ENCODE assay signal across 10 cellular contexts in genomic region chr5:176658817-176659216, GRCh38. TPM values are rescaled to one million over a fixed set of nuclear protein-coding genes. Genes with fewer than 3 reads are reported as not detected.
DNase-seq lines count a peak whose midpoint lies in the region; ATAC-seq and TF ChIP-seq lines count a peak whose summit lies in the region.
"Had no signal": no experiment of that assay in that cellular context is flagged by ENCODE, and none has a peak within 500 bp of the region (broad histone marks: within the 10 kb centered on the region; RNA-seq: fewer than 3 reads in every experiment).

No MANE protein-coding gene starts in this region.

- no peaks in the 10 kb centered on the region for H3K9me3 Mint-ChIP-seq in activated CD8-positive, alpha-beta T cell treated with anti-CD3 and anti-CD28 coated beads, Interleukin-2, amount 10 ng/mL, durations not matched to agents 7 days and 5 days (ENCODE audit: insufficient read depth)

- peaks cover 31% of the 10 kb centered on the region for H3K4me1 Mint-ChIP-seq in activated CD8-positive, alpha-beta T cell treated with anti-CD3 and anti-CD28 coated beads, Interleukin-2, amount 10 ng/mL, durations not matched to agents 7 days and 5 days (ENCODE audit: low read depth)

- peaks cover 2 to 23% (median 16%) of the 10 kb centered on the region in 4 donors for H3K4me1 ChIP-seq in liver (ENCODE audit: control insufficient read depth in 4 of 4, insufficient read depth in 4 of 4, low read length in 3 of 4)

- H3K4me3 ChIP-seq in liver (ENCODE audit: low read depth in 1 of 3, low read length in 3 of 3): peak overlapping the region; percentile 6 to 31 (median 21)

- peak overlapping the region; percentile 51 for H3K27ac Mint-ChIP-seq in activated CD8-positive, alpha-beta T cell treated with anti-CD3 and anti-CD28 coated beads, Interleukin-2, amount 10 ng/mL, durations not matched to agents 7 days and 5 days

- no peaks in the 10 kb centered on the region for H3K27me3 Mint-ChIP-seq in activated CD8-positive, alpha-beta T cell treated with anti-CD3 and anti-CD28 coated beads, Interleukin-2, amount 10 ng/mL, durations not matched to agents 7 days and 5 days (ENCODE audit: low read depth)

- CTCF ChIA-PET in activated CD8-positive, alpha-beta T cell treated with anti-CD3 and anti-CD28 coated beads, Interleukin-2, amount 10 ng/mL, durations not matched to agents 7 days and 5 days (lab: Charles Lee): interaction anchor here (1.0 to 5.9 kb wide), 12 partner anchors 9 to 459 kb away, joined by 3 to 96 read pairs (median 8); partner anchors contain the start of gene TSPAN17

- peak; percentile 36 for ATAC-seq in HG02610 (IDR thresholded peaks at IDR 0.05; ENCODE audit: unreplicated experiment)
- ATAC-seq in activated CD8-positive, alpha-beta T cell treated with anti-CD3 and anti-CD28 coated beads, Interleukin-2, amount 10 ng/mL, durations not matched to agents 7 days and 5 days: peak; percentile 54
- no peak for ATAC-seq in GM18861 (IDR thresholded peaks at IDR 0.05; ENCODE audit: unreplicated experiment)

- no peak for TF ChIP-seq CTCF in liver (IDR thresholded peaks at IDR 0.05; ENCODE audit: low read depth, low read length, missing input control)

- POLR2A ChIA-PET in activated CD8-positive, alpha-beta T cell treated with anti-CD3 and anti-CD28 coated beads, Interleukin-2, amount 10 ng/mL, durations not matched to agents 7 days and 5 days (lab: Charles Lee): interaction anchor here (0.9 kb wide), 1 partner anchor 11 kb away, joined by 4 read pairs; no protein-coding TSS in a partner anchor

- 38% methylated on average over 7 of the region's 7 CpGs for WGBS in liver

- H3K36me3 ChIP-seq in liver (ENCODE audit: control insufficient read depth in 4 of 4, insufficient read depth in 3 of 4, low read depth in 1 of 4, low read length in 3 of 4): peaks cover 0 to 3% (median 0%) of the 10 kb centered on the region in 4 donors

- no peak overlapping the region for H3K9ac ChIP-seq in liver (ENCODE audit: low read depth in 1 of 2, low read length in 2 of 2)

- DNase-seq in AG20443 (ENCODE audit: low spot score) (peak; percentile 41), iPS-NIHi7 (ENCODE audit: extremely low spot score) (no peak), DMS 273 treated with DMSO at 0.1 percent for 48 hours (lab: John Stamatoyannopoulos, UW) (no peak), activated gamma-delta T cell treated with Interleukin-2 at 50 U/mL for 16 hours (no peak)
- peak; percentile 66 for DNase-seq in activated CD8-positive, alpha-beta T cell treated with anti-CD3 and anti-CD28 coated beads, Interleukin-2, amount 10 ng/mL, durations not matched to agents 7 days and 5 days

- TF ChIP-seq RAD21 in liver (IDR thresholded peaks at IDR 0.05): no peak

- H3K27me3 ChIP-seq in liver (ENCODE audit: control insufficient read depth in 4 of 4, insufficient read depth in 4 of 4, low read length in 3 of 4): no peaks in the 10 kb centered on the region

- H3K4me3 Mint-ChIP-seq in activated CD8-positive, alpha-beta T cell treated with anti-CD3 and anti-CD28 coated beads, Interleukin-2, amount 10 ng/mL, durations not matched to agents 7 days and 5 days: peak overlapping the region; percentile 51

- no peaks in the 10 kb centered on the region for H3K9me3 ChIP-seq in liver (ENCODE audit: control insufficient read depth in 4 of 4, low read length in 3 of 4)

- peaks cover 9% of the 10 kb centered on the region for H3K36me3 Mint-ChIP-seq in activated CD8-positive, alpha-beta T cell treated with anti-CD3 and anti-CD28 coated beads, Interleukin-2, amount 10 ng/mL, durations not matched to agents 7 days and 5 days (ENCODE audit: low read depth)

- H3K27ac ChIP-seq in liver (ENCODE audit: low read depth in 1 of 2, low read length in 2 of 2): peak overlapping the region; percentile 25 to 81

TF ChIP-seq in liver, 16 proteins besides CTCF, POLR2A, EP300 and RAD21:
- TF ChIP-seq FOXA2 (IDR thresholded peaks at IDR 0.05) (no peak), JUND (IDR thresholded peaks at IDR 0.05) (no peak), TAF1 (conservative IDR thresholded peaks at IDR 0.05) (no peak), NR2F2 (IDR thresholded peaks at IDR 0.05) (no peak), HNF4G (IDR thresholded peaks at IDR 0.05) (no peak), GABPA (IDR thresholded peaks at IDR 0.05 in 1 of 2, conservative IDR thresholded peaks at IDR 0.05 in 1 of 2) (no peak), RXRA (IDR thresholded peaks at IDR 0.05) (no peak), SP1 (IDR thresholded peaks at IDR 0.05) (no peak), REST (IDR thresholded peaks at IDR 0.05) (no peak), ATF3 (IDR thresholded peaks at IDR 0.05) (no peak), HNF4A (conservative IDR thresholded peaks at IDR 0.05) (no peak)

RNA-seq across cellular contexts. Expression of gene TSPAN17, which starts 11.5 kb away (rescaled TPM):
- total RNA-seq in activated CD8-positive, alpha-beta T cell treated with anti-CD3 and anti-CD28 coated beads, Interleukin-2, amount 10 ng/mL, durations not matched to agents 7 days and 5 days: 10 to 100 TPM; 41.6 to 47.4 TPM
- 10 to 100 TPM; 15.9 to 43.4 TPM for total RNA-seq in liver
- 10 to 100 TPM in 1 of 2 donors, 1 to 10 TPM in 1; 5.7 to 16.4 TPM for polyA plus RNA-seq in liver

RNA-seq across cellular contexts. Expression of gene EIF4E1B, which starts 28.3 kb away (rescaled TPM):
- total RNA-seq in activated CD8-positive, alpha-beta T cell treated with anti-CD3 and anti-CD28 coated beads, Interleukin-2, amount 10 ng/mL, durations not matched to agents 7 days and 5 days: not detected
- total RNA-seq in liver: not detected
- polyA plus RNA-seq in liver: not detected
- total RNA-seq: endothelial cell of umbilical vein, urinary bladder had no signal
- polyA plus RNA-seq: endothelial cell of umbilical vein, urinary bladder had no signal

RNA-seq across cellular contexts. Expression of gene SNCB, which starts 28.5 kb away (rescaled TPM):
- total RNA-seq in activated CD8-positive, alpha-beta T cell treated with anti-CD3 and anti-CD28 coated beads, Interleukin-2, amount 10 ng/mL, durations not matched to agents 7 days and 5 days: not detected
- not detected for total RNA-seq in liver
- polyA plus RNA-seq in liver: not detected
- total RNA-seq: endothelial cell of umbilical vein, urinary bladder had no signal

RNA-seq across cellular contexts. Expression of gene GPRIN1, which starts 48.9 kb away (rescaled TPM):
- 1 to 10 TPM; 1.9 to 2.5 TPM for total RNA-seq in activated CD8-positive, alpha-beta T cell treated with anti-CD3 and anti-CD28 coated beads, Interleukin-2, amount 10 ng/mL, durations not matched to agents 7 days and 5 days
- under 1 TPM; 0.23 to 0.50 TPM for total RNA-seq in liver
- polyA plus RNA-seq in liver: under 1 TPM in 1 of 2 donors, not detected in 1; 0.30 TPM

Comparison
In these comparisons a context has a peak if more than half of its experiments do, and no peak if none do; other contexts are left out.
1. DNase-seq: peak in AG20443 (single experiment) and activated CD8-positive, alpha-beta T cell treated with anti-CD3 and anti-CD28 coated beads, Interleukin-2, amount 10 ng/mL, durations not matched to agents 7 days and 5 days (single experiment); none in iPS-NIHi7 (single experiment), DMS 273 treated with DMSO at 0.1 percent for 48 hours (single experiment) and activated gamma-delta T cell treated with Interleukin-2 at 50 U/mL for 16 hours (single experiment).